Comparison of ENCODE assay signal across 31 cellular contexts in the genomic region with DNA sequence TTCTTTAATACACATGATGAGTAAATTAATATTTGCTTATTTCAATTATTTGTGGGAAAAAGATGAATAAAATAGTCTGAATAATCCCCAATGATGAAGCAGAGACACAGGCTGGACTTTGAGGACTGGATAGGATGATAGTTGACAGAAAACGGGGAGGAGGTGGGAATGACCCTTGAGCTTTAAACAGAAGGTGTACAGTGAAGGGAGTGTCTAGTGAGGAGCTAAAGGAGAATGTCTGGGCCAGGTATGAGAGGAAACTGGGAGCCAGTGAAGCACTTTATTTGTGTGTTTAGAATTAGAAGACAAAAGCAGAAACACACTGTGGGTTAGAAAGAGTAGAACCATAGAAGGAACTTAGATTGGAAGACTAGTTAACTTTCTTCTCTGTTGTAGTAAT.
"Had no signal": no experiment of that assay in that cellular context is flagged by ENCODE, and none has a peak within 500 bp of the region (broad histone marks: within the 10 kb centered on the region; RNA-seq: fewer than 3 reads in every experiment).

No MANE protein-coding gene starts in this region.

- H3K4me3 ChIP-seq: adrenal gland, cardiac muscle cell had no signal

- ATAC-seq: activated CD8-positive, alpha-beta T cell treated with anti-CD3 and anti-CD28 coated beads for 36 hours; activated naive CD4-positive, alpha-beta T cell treated with anti-CD3 and anti-CD28 coated beads, Interleukin-2, amount 50 U/mL, for 72 hours; activated T-cell treated with anti-CD3 and anti-CD28 coated beads, Interleukin-2, amount 50 U/mL, for 4 hours; activated T-cell treated with anti-CD3 and anti-CD28 coated beads, Interleukin-2, amount 50 U/mL, for 72 hours; activated T-helper 17 cell treated with anti-CD3 and anti-CD28 coated beads, Interleukin-2, amount 50 U/mL, for 72 hours had no signal

- DNase-seq: activated B cell treated with CpG ODN at 0.5 μM for 24 hours; activated CD4-positive, alpha-beta memory T cell treated with anti-CD3 and anti-CD28 coated beads for 36 hours; activated CD4-positive, alpha-beta T cell treated with anti-CD3 and anti-CD28 coated beads for 4 hours; activated CD4-positive, alpha-beta T cell treated with anti-CD3 and anti-CD28 coated beads, Interleukin-2, amount 10 ng/mL, durations not matched to agents 24 days and 14 days; activated CD4-positive, alpha-beta T cell treated with anti-CD3 and anti-CD28 coated beads, Interleukin-2, amount 50 U/mL, for 1 hour; activated CD4-positive, alpha-beta T cell treated with anti-CD3 and anti-CD28 coated beads, Interleukin-2, amount 50 U/mL, for 4 hours; activated CD4-positive, CD25-positive, alpha-beta regulatory T cell treated with anti-CD3 and anti-CD28 coated beads, Interleukin-2, amount 50 U/mL, for 72 hours; activated CD8-positive, alpha-beta memory T cell treated with anti-CD3 and anti-CD28 coated beads, Interleukin-2, amount 50 U/mL, for 4 hours; activated CD8-positive, alpha-beta T cell treated with anti-CD3 and anti-CD28 coated beads for 36 hours; activated effector memory CD4-positive, alpha-beta T cell treated with anti-CD3 and anti-CD28 coated beads, Interleukin-2, amount 50 U/mL, for 16 hours; activated gamma-delta T cell treated with Interleukin-2 at 50 U/mL for 16 hours; activated naive CD4-positive, alpha-beta T cell; activated naive CD4-positive, alpha-beta T cell treated with anti-CD3 and anti-CD28 coated beads for 36 hours; activated naive CD4-positive, alpha-beta T cell treated with anti-CD3 and anti-CD28 coated beads, Interleukin-2, amount 50 U/mL, for 16 hours; activated naive CD8-positive, alpha-beta T cell treated with anti-CD3 and anti-CD28 coated beads for 36 hours; activated T-cell treated with anti-CD3 and anti-CD28 coated beads for 4 hours; activated T-cell treated with anti-CD3 and anti-CD28 coated beads, Interleukin-2, amount 50 U/mL, for 1 hour; activated T-cell treated with anti-CD3 and anti-CD28 coated beads, Interleukin-2, amount 50 U/mL, for 4 hours; activated T-cell treated with anti-CD3 and anti-CD28 coated beads, Interleukin-2, amount 50 U/mL, for 72 hours; adrenal gland; amniotic stem cell; aorta; central memory CD4-positive, alpha-beta T cell; SW 1271; T-helper 1 cell; T-helper 2 cell; T-helper 9 cell had no signal

- H3K4me1 ChIP-seq: adrenal gland had no signal

- H3K9me3 ChIP-seq: adrenal gland had no signal

- H3K27me3 ChIP-seq: adrenal gland, cardiac muscle cell had no signal

- H3K27ac ChIP-seq: adrenal gland, cardiac muscle cell, VCaP had no signal

- H3K36me3 ChIP-seq: adrenal gland, cardiac muscle cell had no signal
